In genomic region chr3:12395349-12396012, GRCh38 we compare ENCODE assay signal across 9 cellular contexts.
DNase-seq lines count a peak whose midpoint lies in the region; ATAC-seq, FAIRE-seq and TF ChIP-seq lines count a peak whose summit lies in the region.
"Had no signal": no experiment of that assay in that cellular context is flagged by ENCODE, and none has a peak within 500 bp of the region (broad histone marks: within the 10 kb centered on the region; RNA-seq: fewer than 3 reads in every experiment).

No MANE protein-coding gene starts in this region.

- intact Hi-C loops in CD4-positive, alpha-beta T cell (cut with DNase I, micrococcal nuclease): no loop called here
- intact Hi-C loops in testis (cut with DNase I; ENCODE audit: low total_unique reads): no loop called here
- intact Hi-C loops in uterus (cut with DNase I; ENCODE audit: low total_unique reads): no loop called here

- DNase-seq in CD4-positive, alpha-beta T cell: no peak
- DNase-seq in GM19240 (ENCODE audit: insufficient read length, low spot score) (peak; percentile 26), testis (no peak), uterus (no peak), RCC 7860 (ENCODE audit: low spot score) (no peak)
- DNase-seq in activated CD8-positive, alpha-beta T cell treated with anti-CD3 and anti-CD28 coated beads, Interleukin-2, amount 10 ng/mL, durations not matched to agents 7 days and 5 days: no peak
- no peak for DNase-seq in stimulated activated naive CD4-positive, alpha-beta T cell (lab: John Stamatoyannopoulos, UW)

- FAIRE-seq in RCC 7860 (lab: Jason Lieb, UNC): no peak
- FAIRE-seq: TTC549 had no signal

- no peak for TF ChIP-seq CTCF in CD4-positive, alpha-beta T cell (IDR thresholded peaks at IDR 0.05)
- TF ChIP-seq CTCF in testis (IDR thresholded peaks at IDR 0.05) (no peak), uterus (IDR thresholded peaks at IDR 0.05) (no peak)

- TF ChIP-seq POLR2A in testis (IDR thresholded peaks at IDR 0.05) (no peak), uterus (IDR thresholded peaks at IDR 0.05) (no peak)

- H3K36me3 ChIP-seq in testis (ENCODE audit: low read depth, missing control alignments) (no peaks in the 10 kb centered on the region), uterus (no peaks in the 10 kb centered on the region)

- POLR2A ChIA-PET in CD4-positive, alpha-beta T cell (lab: Charles Lee): no interaction called here
- POLR2A ChIA-PET in activated CD8-positive, alpha-beta T cell treated with anti-CD3 and anti-CD28 coated beads, Interleukin-2, amount 10 ng/mL, durations not matched to agents 7 days and 5 days (lab: Charles Lee): interaction anchor here (0.6 kb wide), 1 partner anchor 34 kb away, joined by 3 read pairs; no protein-coding TSS in a partner anchor

- no peaks in the 10 kb centered on the region for H3K4me1 ChIP-seq in testis
- peaks cover 0 to 9% of the 10 kb centered on the region in 2 donors for H3K4me1 ChIP-seq in uterus

- H3K36me3 Mint-ChIP-seq in CD4-positive, alpha-beta T cell (ENCODE audit: low read depth): no peaks in the 10 kb centered on the region
- no peaks in the 10 kb centered on the region for H3K36me3 Mint-ChIP-seq in activated CD8-positive, alpha-beta T cell treated with anti-CD3 and anti-CD28 coated beads, Interleukin-2, amount 10 ng/mL, durations not matched to agents 7 days and 5 days (ENCODE audit: low read depth)

- ATAC-seq in CD4-positive, alpha-beta T cell (ENCODE audit: poor library complexity): no peak
- ATAC-seq in HG03097 (IDR thresholded peaks at IDR 0.05; ENCODE audit: low FRiP score, unreplicated experiment): peak; percentile 89
- ATAC-seq in activated CD8-positive, alpha-beta T cell treated with anti-CD3 and anti-CD28 coated beads, Interleukin-2, amount 10 ng/mL, durations not matched to agents 7 days and 5 days: peak; percentile 81

- 70 to 83% methylated on average over 5 of the region's 5 CpGs for WGBS in testis, 2 donors

- no peak overlapping the region for H3K4me3 ChIP-seq in testis
- no peak overlapping the region for H3K4me3 ChIP-seq in uterus

- H3K27ac ChIP-seq in CD4-positive, alpha-beta T cell (ENCODE audit: low read depth, low read length): no peak overlapping the region
- H3K27ac ChIP-seq in testis (no peak overlapping the region), uterus (no peak overlapping the region)

- H3K4me3 Mint-ChIP-seq in CD4-positive, alpha-beta T cell: peak overlapping the region; percentile 45
- peak overlapping the region; percentile 59 for H3K4me3 Mint-ChIP-seq in activated CD8-positive, alpha-beta T cell treated with anti-CD3 and anti-CD28 coated beads, Interleukin-2, amount 10 ng/mL, durations not matched to agents 7 days and 5 days

- H3K27me3 ChIP-seq in CD4-positive, alpha-beta T cell (ENCODE audit: control insufficient read depth, insufficient read depth, low read length): peaks cover 4% of the 10 kb centered on the region
- H3K27me3 ChIP-seq in testis: no peaks in the 10 kb centered on the region
- H3K27me3 ChIP-seq in uterus: no peaks in the 10 kb centered on the region

- H3K27ac Mint-ChIP-seq in CD4-positive, alpha-beta T cell: no peak overlapping the region
- peak overlapping the region; percentile 73 for H3K27ac Mint-ChIP-seq in activated CD8-positive, alpha-beta T cell treated with anti-CD3 and anti-CD28 coated beads, Interleukin-2, amount 10 ng/mL, durations not matched to agents 7 days and 5 days

- H3K27me3 Mint-ChIP-seq in CD4-positive, alpha-beta T cell: no peaks in the 10 kb centered on the region
- H3K27me3 Mint-ChIP-seq in activated CD8-positive, alpha-beta T cell treated with anti-CD3 and anti-CD28 coated beads, Interleukin-2, amount 10 ng/mL, durations not matched to agents 7 days and 5 days (ENCODE audit: low read depth): peaks cover 10% of the 10 kb centered on the region

- H3K9me3 Mint-ChIP-seq in CD4-positive, alpha-beta T cell: no peaks in the 10 kb centered on the region
- H3K9me3 Mint-ChIP-seq in activated CD8-positive, alpha-beta T cell treated with anti-CD3 and anti-CD28 coated beads, Interleukin-2, amount 10 ng/mL, durations not matched to agents 7 days and 5 days (ENCODE audit: insufficient read depth): no peaks in the 10 kb centered on the region

- CTCF ChIA-PET in CD4-positive, alpha-beta T cell (lab: Charles Lee): no interaction called here
- CTCF ChIA-PET in activated CD8-positive, alpha-beta T cell treated with anti-CD3 and anti-CD28 coated beads, Interleukin-2, amount 10 ng/mL, durations not matched to agents 7 days and 5 days (lab: Charles Lee): interaction anchor here (0.7 to 2.7 kb wide), 3 partner anchors 15 to 105 kb away, joined by 3 to 11 read pairs (median 5); no protein-coding TSS in a partner anchor

- no peaks in the 10 kb centered on the region for H3K9me3 ChIP-seq in CD4-positive, alpha-beta T cell (ENCODE audit: control insufficient read depth, low read length)
- no peaks in the 10 kb centered on the region for H3K9me3 ChIP-seq in testis
- no peaks in the 10 kb centered on the region for H3K9me3 ChIP-seq in uterus

- H3K4me1 Mint-ChIP-seq in CD4-positive, alpha-beta T cell (ENCODE audit: low read depth): peaks cover 6% of the 10 kb centered on the region
- peaks cover 12% of the 10 kb centered on the region for H3K4me1 Mint-ChIP-seq in activated CD8-positive, alpha-beta T cell treated with anti-CD3 and anti-CD28 coated beads, Interleukin-2, amount 10 ng/mL, durations not matched to agents 7 days and 5 days (ENCODE audit: low read depth)
